In genomic region chr14:54003064-54003463, GRCh38 we compare ENCODE assay signal across 1 cellular context.
TF ChIP-seq lines count a peak whose summit lies in the region.

No MANE protein-coding gene starts in this region.

TF ChIP-seq in endothelial cell of umbilical vein, 7 proteins besides CTCF, POLR2A, EP300 and RAD21 (continued from another document):
- TF ChIP-seq, protein P1, sequence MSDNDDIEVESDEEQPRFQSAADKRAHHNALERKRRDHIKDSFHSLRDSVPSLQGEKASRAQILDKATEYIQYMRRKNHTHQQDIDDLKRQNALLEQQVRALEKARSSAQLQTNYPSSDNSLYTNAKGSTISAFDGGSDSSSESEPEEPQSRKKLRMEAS (IDR thresholded peaks at IDR 0.05; ENCODE audit: insufficient read depth, insufficient read length): no peak
- no peak for TF ChIP-seq FOS (IDR thresholded peaks at IDR 0.05; ENCODE audit: borderline replicate concordance, insufficient read depth, low read length)
- TF ChIP-seq EZH2 (IDR thresholded peaks at IDR 0.05; ENCODE audit: borderline replicate concordance, low read depth, low read length, severe bottlenecking): no peak
- no peak for TF ChIP-seq POLR2AphosphoS5 (IDR thresholded peaks at IDR 0.05; ENCODE audit: insufficient read depth, low read depth, low read length)
